Comparison of ENCODE assay signal across 12 cellular contexts in the genomic region with DNA sequence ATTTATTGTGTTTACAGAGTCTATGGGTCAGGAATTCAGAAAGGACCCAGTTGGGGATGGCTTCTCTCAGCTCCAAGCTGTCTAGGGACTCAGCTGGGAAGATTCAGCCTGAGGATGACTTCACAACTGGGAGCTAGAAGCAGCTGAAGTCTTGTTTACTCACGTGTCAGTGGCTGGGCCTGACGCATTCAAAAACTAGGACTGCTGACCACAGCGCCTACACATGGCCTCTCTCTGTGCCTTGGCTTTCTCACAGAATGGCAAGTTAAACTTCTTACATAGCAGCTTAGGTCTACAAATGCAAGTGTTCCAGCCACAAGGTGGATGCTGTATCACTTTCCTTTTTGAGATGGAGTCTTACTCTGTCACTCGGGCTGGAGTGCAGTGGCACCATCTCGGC. TPM values are rescaled to one million over a fixed set of nuclear protein-coding genes. Genes with fewer than 3 reads are reported as not detected.
DNase-seq lines count a peak whose midpoint lies in the region; ATAC-seq lines count a peak whose summit lies in the region.
"Had no signal": no experiment of that assay in that cellular context is flagged by ENCODE, and none has a peak within 500 bp of the region (broad histone marks: within the 10 kb centered on the region; RNA-seq: fewer than 3 reads in every experiment).

No MANE protein-coding gene starts in this region.

- H2AFZ ChIP-seq in trophoblast cell (ENCODE audit: insufficient read depth, low read length, poor library complexity) = no peak overlapping the region

- no peak overlapping the region for H3K27ac ChIP-seq in trophoblast cell (ENCODE audit: low read depth, low read length)

- H4K12ac ChIP-seq in trophoblast cell (ENCODE audit: low read depth, low read length) = no peak overlapping the region

- H3K9me3 Mint-ChIP-seq in stimulated activated naive CD8-positive, alpha-beta T cell treated with anti-CD3 and anti-CD28 coated beads, Interleukin-15, amount 100 ng/mL, for 72 hours = no peaks in the 10 kb centered on the region

- no peak overlapping the region for H2BK12ac ChIP-seq in trophoblast cell (ENCODE audit: low read length)

- H2BK5ac ChIP-seq in trophoblast cell (ENCODE audit: low read depth, low read length, poor library complexity) = no peak overlapping the region

- WGBS in trophoblast cell (ENCODE audit: extremely low coverage, insufficient coverage, insufficient read length) = no CpG with 5 or more reads among the region's 5 CpGs

- H3K27me3 Mint-ChIP-seq in stimulated activated naive CD8-positive, alpha-beta T cell treated with anti-CD3 and anti-CD28 coated beads, Interleukin-15, amount 100 ng/mL, for 72 hours = no peaks in the 10 kb centered on the region

- no peak overlapping the region for H3K9ac ChIP-seq in trophoblast cell (ENCODE audit: low read length)

- H3K79me2 ChIP-seq in trophoblast cell (ENCODE audit: control insufficient read depth, insufficient read depth, low read length, poor library complexity) = no peaks in the 10 kb centered on the region

- DNase-seq in Daoy (ENCODE audit: low read depth) = peak; percentile 89
- peak; percentile 96 for DNase-seq in amniotic epithelial cell (ENCODE audit: low read depth)
- no peak for DNase-seq in Right ventricle myocardium inferior (ENCODE audit: missing footprints)
- no peak for DNase-seq in trophoblast cell
- no peak for DNase-seq in stimulated activated naive CD8-positive, alpha-beta T cell treated with anti-CD3 and anti-CD28 coated beads, Interleukin-15, amount 100 ng/mL, for 72 hours
- DNase-seq in NCI-H146 (lab: John Stamatoyannopoulos, UW) = no peak
- DNase-seq: activated gamma-delta T cell treated with Interleukin-2 at 50 U/mL for 16 hours; CD4-positive, CD25-positive, alpha-beta regulatory T cell; NCI-H1417; stimulated activated CD4-positive, alpha-beta T cell treated with anti-CD3 and anti-CD28 coated beads, Interleukin-15, amount 100 ng/mL, for 24 hours had no signal

- no peaks in the 10 kb centered on the region for H3K9me3 ChIP-seq in trophoblast cell (ENCODE audit: insufficient read depth, low read depth, low read length)

- no peak overlapping the region for H3K18ac ChIP-seq in trophoblast cell (ENCODE audit: low read length)

- no peak overlapping the region for H4K91ac ChIP-seq in trophoblast cell (ENCODE audit: low read depth, low read length)

- H2BK120ac ChIP-seq in trophoblast cell (ENCODE audit: insufficient read depth, low read length, poor library complexity) = no peak overlapping the region

- intact Hi-C loops in Right ventricle myocardium inferior (cut with DNase I) = no loop called here

- H3K4me1 Mint-ChIP-seq in stimulated activated naive CD8-positive, alpha-beta T cell treated with anti-CD3 and anti-CD28 coated beads, Interleukin-15, amount 100 ng/mL, for 72 hours = no peaks in the 10 kb centered on the region
- H3K4me1 Mint-ChIP-seq: CD4-positive, CD25-positive, alpha-beta regulatory T cell had no signal

- no peaks in the 10 kb centered on the region for H3K27me3 ChIP-seq in trophoblast cell (ENCODE audit: insufficient read depth, low read length)

- H3K4me3 ChIP-seq in trophoblast cell (ENCODE audit: low read depth, low read length) = no peak overlapping the region

- H3K4me2 ChIP-seq in trophoblast cell (ENCODE audit: low read length) = no peak overlapping the region

- H3K23ac ChIP-seq in trophoblast cell (ENCODE audit: low read length) = peak overlapping the region; percentile 91

- H3K14ac ChIP-seq in trophoblast cell (ENCODE audit: low read length) = no peak overlapping the region

- peaks cover 12 to 15% of the 10 kb centered on the region in 2 experiments for H3K4me1 ChIP-seq in trophoblast cell (ENCODE audit: control insufficient read depth in 1 of 2, insufficient read depth in 2 of 2, low read length in 2 of 2)

- H2AK5ac ChIP-seq in trophoblast cell (ENCODE audit: low read length) = no peak overlapping the region

- no peak overlapping the region for H3K4me3 Mint-ChIP-seq in stimulated activated naive CD8-positive, alpha-beta T cell treated with anti-CD3 and anti-CD28 coated beads, Interleukin-15, amount 100 ng/mL, for 72 hours
- H3K4me3 Mint-ChIP-seq: CD4-positive, CD25-positive, alpha-beta regulatory T cell had no signal

- no peak overlapping the region for H4K8ac ChIP-seq in trophoblast cell (ENCODE audit: low read depth, low read length)

- H3K4ac ChIP-seq in trophoblast cell (ENCODE audit: low read depth, low read length) = no peak overlapping the region

- peak; percentile 53 for ATAC-seq in Right ventricle myocardium inferior
- ATAC-seq in GM21825 (IDR thresholded peaks at IDR 0.05; ENCODE audit: unreplicated experiment) = no peak
- no peak for ATAC-seq in stimulated activated naive CD8-positive, alpha-beta T cell treated with anti-CD3 and anti-CD28 coated beads, Interleukin-15, amount 100 ng/mL, for 72 hours
- ATAC-seq in GM18502 (IDR thresholded peaks at IDR 0.05; ENCODE audit: poor library complexity, unreplicated experiment) = no peak

- H3K36me3 ChIP-seq in trophoblast cell (ENCODE audit: control insufficient read depth in 1 of 2, insufficient read depth in 2 of 2, low read length in 2 of 2) = no peaks in the 10 kb centered on the region

- H3K79me1 ChIP-seq in trophoblast cell (ENCODE audit: low read length) = peaks cover 2% of the 10 kb centered on the region

- H3K27ac Mint-ChIP-seq in stimulated activated naive CD8-positive, alpha-beta T cell treated with anti-CD3 and anti-CD28 coated beads, Interleukin-15, amount 100 ng/mL, for 72 hours = no peak overlapping the region
- H3K27ac Mint-ChIP-seq: CD4-positive, CD25-positive, alpha-beta regulatory T cell had no signal

RNA-seq across cellular contexts. Expression of a gene that starts 16.3 kb away (rescaled TPM):
- 416 and 424 TPM in 2 replicates for total RNA-seq in Daoy (2014; rRNA removed; shearing (Covaris generic))
- 149 TPM for total RNA-seq in Right ventricle myocardium inferior
- polyA plus RNA-seq in trophoblast cell (2013) = 60.9 and 63.0 TPM in 2 replicates

Comparison
In these comparisons a context has a peak if more than half of its experiments do, and no peak if none do; other contexts are left out.
1. DNase-seq: peak in Daoy (single experiment) and amniotic epithelial cell (single experiment); none in Right ventricle myocardium inferior (single experiment), trophoblast cell (0 of 2), stimulated activated naive CD8-positive, alpha-beta T cell treated with anti-CD3 and anti-CD28 coated beads, Interleukin-15, amount 100 ng/mL, for 72 hours (0 of 2) and NCI-H146 (single experiment).